ENCODE assay signal across 8 cellular contexts in genomic region chr16:86510465-86511261, GRCh38. TPM values are rescaled to one million over a fixed set of nuclear protein-coding genes. Genes with fewer than 3 reads are reported as not detected.
A peak's percentile ranks its signal among the peaks of the same experiment; 100 is the strongest.
DNase-seq lines count a peak whose midpoint lies in the region; ATAC-seq lines count a peak whose summit lies in the region.

TSS of gene FOXF1 (plus strand) at chr16:86510527. CDS start at chr16:86510570, 43 bp downstream.

- peaks cover 0 to 4% (median 0%) of the 10 kb centered on the region in 7 donors for H3K9me3 Mint-ChIP-seq in naive B cell

- peaks cover 61 to 80% (median 71%) of the 10 kb centered on the region in 3 donors for H3K27me3 Mint-ChIP-seq in naive B cell

- peaks cover 0 to 98% (median 82%) of the 10 kb centered on the region in 11 experiments; a peak in 18 of 22 replicates for H4K20me1 ChIP-seq in BLaER1 treated with 17β-estradiol and CSF1 and Interleukin-3, amounts not matched to agents 10 nM and 100 nM

- H3K27ac ChIP-seq in BLaER1 treated with 17β-estradiol and CSF1 and Interleukin-3, amounts not matched to agents 10 nM and 100 nM = no peak within 1 kb of the TSS
- H3K27ac ChIP-seq in effector memory CD4-positive, alpha-beta T cell (ENCODE audit: insufficient read depth, low read length, poor library complexity, severe bottlenecking) = no peak within 1 kb of the TSS

- peak within 1 kb of the TSS; percentile 95 to 100 (median 98) for H3K4me2 ChIP-seq in BLaER1 treated with 17β-estradiol and CSF1 and Interleukin-3, amounts not matched to agents 10 nM and 100 nM

- peaks cover 0 to 17% of the 10 kb centered on the region in 2 donors for H3K36me3 Mint-ChIP-seq in naive B cell

- no peaks in the 10 kb centered on the region for H3K36me3 ChIP-seq in BLaER1 treated with 17β-estradiol and CSF1 and Interleukin-3, amounts not matched to agents 10 nM and 100 nM
- peaks cover 71% of the 10 kb centered on the region for H3K36me3 ChIP-seq in MG63
- H3K36me3 ChIP-seq in effector memory CD4-positive, alpha-beta T cell (ENCODE audit: control insufficient read depth, insufficient read depth, low read length) = no peaks in the 10 kb centered on the region

- H3K4me3 ChIP-seq in BLaER1 treated with 17β-estradiol and CSF1 and Interleukin-3, amounts not matched to agents 10 nM and 100 nM = peak within 1 kb of the TSS; percentile 55 to 74 (median 64)
- H3K4me3 ChIP-seq in MG63 = peak within 1 kb of the TSS; percentile 69
- H3K4me3 ChIP-seq in effector memory CD4-positive, alpha-beta T cell (ENCODE audit: insufficient read depth, low read depth, low read length, poor library complexity, severe bottlenecking) = peak within 1 kb of the TSS; percentile 46

- peak within 1 kb of the TSS; percentile 18 to 76 (median 56); a peak in 17 of 22 replicates for H3K9ac ChIP-seq in BLaER1 treated with 17β-estradiol and CSF1 and Interleukin-3, amounts not matched to agents 10 nM and 100 nM

- H3K4me1 Mint-ChIP-seq in naive B cell = peaks cover 35 to 38% (median 38%) of the 10 kb centered on the region in 3 donors

- no peaks in the 10 kb centered on the region for H3K9me3 ChIP-seq in BLaER1 treated with 17β-estradiol and CSF1 and Interleukin-3, amounts not matched to agents 10 nM and 100 nM (replicated peaks in 1 of 11)
- H3K9me3 ChIP-seq in MG63 = no peaks in the 10 kb centered on the region
- no peaks in the 10 kb centered on the region for H3K9me3 ChIP-seq in effector memory CD4-positive, alpha-beta T cell (ENCODE audit: control insufficient read depth, low read length)

- DNase-seq in MG63 (no peak), naive B cell (no peak), NOMO-1 (lab: John Stamatoyannopoulos, UW; ENCODE audit: unreplicated experiment in 2 of 2) (no peak), LoVo (ENCODE audit: low spot score) (no peak), SK-N-DZ (ENCODE audit: low spot score) (no peak)
- no peak for DNase-seq in effector memory CD4-positive, alpha-beta T cell

- ATAC-seq in naive B cell (ENCODE audit: low read depth in 2 of 2) (peak in 1 of 2 donors; percentile 28), HG03565 (IDR thresholded peaks at IDR 0.05; ENCODE audit: unreplicated experiment) (no peak)

- H3K27me3 ChIP-seq in BLaER1 treated with 17β-estradiol and CSF1 and Interleukin-3, amounts not matched to agents 10 nM and 100 nM = peaks cover 100% of the 10 kb centered on the region in 11 experiments
- no peaks in the 10 kb centered on the region for H3K27me3 ChIP-seq in MG63
- H3K27me3 ChIP-seq in effector memory CD4-positive, alpha-beta T cell (replicated peaks; ENCODE audit: control insufficient read depth, insufficient read depth, low read length, poor library complexity, severe bottlenecking) = peaks cover 61% of the 10 kb centered on the region

- peak within 1 kb of the TSS in 4 of 6 donors; percentile 28 to 85 (median 68) for H3K27ac Mint-ChIP-seq in naive B cell

- peak within 1 kb of the TSS; percentile 83 to 93 (median 92) for H3K4me3 Mint-ChIP-seq in naive B cell

- H3K4me1 ChIP-seq in BLaER1 treated with 17β-estradiol and CSF1 and Interleukin-3, amounts not matched to agents 10 nM and 100 nM = peaks cover 6 to 28% (median 22%) of the 10 kb centered on the region in 10 experiments; a peak in 19 of 20 replicates
- peaks cover 20% of the 10 kb centered on the region for H3K4me1 ChIP-seq in effector memory CD4-positive, alpha-beta T cell (ENCODE audit: control insufficient read depth, insufficient read depth, low read length, poor library complexity, severe bottlenecking)

RNA-seq across cellular contexts. Expression of gene FOXF1, which starts in this region (rescaled TPM):
- 8.9 and 13.0 TPM in 2 replicates for total RNA-seq in MG63 (2014; rRNA removed; shearing (Covaris generic); ENCODE audit: low replicate concordance)
- polyA plus RNA-seq in naive B cell (ENCODE audit: low read depth in 6 of 6) = not detected
- not detected in 2 replicates for polyA plus RNA-seq in SK-N-DZ (2014; cell fraction: cytosol; rRNA removed)
- not detected in 2 replicates for polyA plus RNA-seq in SK-N-DZ (2014; cell fraction: nucleus; rRNA removed)
